ENCODE assay signal across 1 cellular context in genomic region chr12:31728917-31729640, GRCh38.
A peak's percentile ranks its signal among the peaks of the same experiment; 100 is the strongest.
TF ChIP-seq lines count a peak whose summit lies in the region.

TSS of gene AMN1 (minus strand) at chr12:31729021. CDS start at chr12:31729008, 13 bp downstream.

TF ChIP-seq in K562, 482 proteins besides CTCF, POLR2A, EP300 and RAD21 (continued from another document and continues in another):
- TF ChIP-seq MGA (IDR thresholded peaks at IDR 0.05) = peak; percentile 97
- TF ChIP-seq HNRNPK (IDR thresholded peaks at IDR 0.05; ENCODE audit: low read depth, low read length, poor library complexity, severe bottlenecking) = no peak
- TF ChIP-seq THAP7 (CRISPR knock-in tag; IDR thresholded peaks at IDR 0.05) = no peak
- no peak for TF ChIP-seq CREB5 (CRISPR knock-in tag; IDR thresholded peaks at IDR 0.05)
- TF ChIP-seq STAT5A (IDR thresholded peaks at IDR 0.05; ENCODE audit: borderline replicate concordance, low read length) = peak; percentile 32; the same call in 1 of the 2 replicates
- 0 out of 2 replicates have a peak, but pooled peaks have one; percentile 39 for TF ChIP-seq ZFP91 (CRISPR knock-in tag; IDR thresholded peaks at IDR 0.05)
- TF ChIP-seq ARID3A (IDR thresholded peaks at IDR 0.05; ENCODE audit: borderline replicate concordance, low read depth, low read length) = no peak
- TF ChIP-seq CUX1 (CRISPR knock-in tag; IDR thresholded peaks at IDR 0.05) = no peak
- TF ChIP-seq ILF3 (IDR thresholded peaks at IDR 0.05; ENCODE audit: borderline replicate concordance) = no peak
- TF ChIP-seq ZNF165 (CRISPR knock-in tag; IDR thresholded peaks at IDR 0.05; ENCODE audit: borderline replicate concordance) = no peak
- TF ChIP-seq ZNF408 (CRISPR knock-in tag; IDR thresholded peaks at IDR 0.05; ENCODE audit: low read depth) = no peak
- TF ChIP-seq BRD9 (IDR thresholded peaks at IDR 0.05; ENCODE audit: low read depth, partially characterized antibody) = peak; percentile 87
- no peak for TF ChIP-seq MTA1 (IDR thresholded peaks at IDR 0.05; ENCODE audit: borderline replicate concordance)
- TF ChIP-seq TCF7 (IDR thresholded peaks at IDR 0.05; ENCODE audit: borderline replicate concordance) = no peak
- TF ChIP-seq NR4A1 (CRISPR knock-in tag; IDR thresholded peaks at IDR 0.05) = no peak
- TF ChIP-seq NR4A1 (tag; IDR thresholded peaks at IDR 0.05) = no peak
- TF ChIP-seq BRCA1 (IDR thresholded peaks at IDR 0.05) = no peak
- no peak for TF ChIP-seq BRCA1 (CRISPR knock-in tag; IDR thresholded peaks at IDR 0.05)
- no peak for TF ChIP-seq PBX2 (CRISPR knock-in tag; IDR thresholded peaks at IDR 0.05; ENCODE audit: low read depth)
- no peak for TF ChIP-seq PBX2 (tag; conservative IDR thresholded peaks at IDR 0.05; ENCODE audit: low read depth)
- TF ChIP-seq CREB3L1 (IDR thresholded peaks at IDR 0.05; ENCODE audit: borderline replicate concordance, low read depth) = peak; percentile 89
- no peak; the same call in 1 of the 2 replicates for TF ChIP-seq CHCHD3 (CRISPR knock-in tag; IDR thresholded peaks at IDR 0.05)
